In genomic region chr17:81405382-81406005, GRCh38 we compare ENCODE assay signal across 13 cellular contexts. TPM values are rescaled to one million over a fixed set of nuclear protein-coding genes. Genes with fewer than 3 reads are reported as not detected.
DNase-seq lines count a peak whose midpoint lies in the region; ATAC-seq, FAIRE-seq and TF ChIP-seq lines count a peak whose summit lies in the region.
"Had no signal": no experiment of that assay in that cellular context is flagged by ENCODE, and none has a peak within 500 bp of the region (broad histone marks: within the 10 kb centered on the region; RNA-seq: fewer than 3 reads in every experiment).

No MANE protein-coding gene starts in this region.

- H2BK5ac ChIP-seq in mesendoderm (ENCODE audit: low read length): no peak overlapping the region

- no peak overlapping the region for H3K4ac ChIP-seq in mesendoderm (ENCODE audit: low read depth, low read length)

- ATAC-seq in HG02610 (IDR thresholded peaks at IDR 0.05; ENCODE audit: unreplicated experiment): no peak
- no peak for ATAC-seq in HG03521 (IDR thresholded peaks at IDR 0.05; ENCODE audit: unreplicated experiment)

- H3K79me2 ChIP-seq in Loucy (ENCODE audit: insufficient read depth, low read length) (peaks cover 100% of the 10 kb centered on the region), endothelial cell of umbilical vein (ENCODE audit: control insufficient read depth, insufficient read depth, low read length) (peaks cover 12% of the 10 kb centered on the region), mesendoderm (ENCODE audit: control insufficient read depth, insufficient read depth, low read length) (peaks cover 5% of the 10 kb centered on the region)

- H3K4me1 ChIP-seq in Loucy (ENCODE audit: insufficient read depth, low read length, poor library complexity, severe bottlenecking): peaks cover 21% of the 10 kb centered on the region
- peaks cover 13% of the 10 kb centered on the region for H3K4me1 ChIP-seq in endothelial cell of umbilical vein (ENCODE audit: control insufficient read depth, extremely low read depth, insufficient read depth, low read length)
- peaks cover 9% of the 10 kb centered on the region for H3K4me1 ChIP-seq in mesendoderm (ENCODE audit: control insufficient read depth, low read depth, low read length)

- CTCF ChIA-PET in endothelial cell of umbilical vein (lab: Charles Lee): interaction anchor here (0.9 to 1.4 kb wide), 4 partner anchors 14 to 79 kb away, joined by 3 to 8 read pairs (median 3); no protein-coding TSS in a partner anchor

- no TSS peak for BruUV-seq in endothelial cell of umbilical vein (replicated peaks; lab: Mats Ljungman, UMichigan)

- no peak overlapping the region for H3K23ac ChIP-seq in mesendoderm (ENCODE audit: low read length)

- H3K9ac ChIP-seq in Loucy (ENCODE audit: low read depth, low read length, poor library complexity, severe bottlenecking) (no peak overlapping the region), endothelial cell of umbilical vein (replicated peaks; ENCODE audit: extremely low read depth, insufficient read depth, low read length) (no peak overlapping the region), mesendoderm (ENCODE audit: low read length) (no peak overlapping the region)

- H2AFZ ChIP-seq in Loucy (ENCODE audit: low read length) (no peak overlapping the region), endothelial cell of umbilical vein (ENCODE audit: low read depth, low read length) (no peak overlapping the region)

- H3K9me3 ChIP-seq in Loucy (ENCODE audit: insufficient read depth, low read depth, low read length) (no peaks in the 10 kb centered on the region), endothelial cell of umbilical vein (replicated peaks; ENCODE audit: control insufficient read depth, insufficient read depth, low read length) (no peaks in the 10 kb centered on the region)
- H3K9me3 ChIP-seq: Caco-2 had no signal

- H4K5ac ChIP-seq in mesendoderm (ENCODE audit: low read length): no peak overlapping the region

- no peaks in the 10 kb centered on the region for H3K9me2 ChIP-seq in Loucy (replicated peaks; ENCODE audit: low read depth, low read length)

- no peaks in the 10 kb centered on the region for H3F3A ChIP-seq in Loucy (ENCODE audit: low read depth)

- H3K36me3 ChIP-seq in Loucy (ENCODE audit: insufficient read depth, low read length) (no peaks in the 10 kb centered on the region; the same call in 1 of the 2 replicates), endothelial cell of umbilical vein (ENCODE audit: control insufficient read depth in 2 of 2, extremely low read depth in 1 of 2, insufficient read depth in 2 of 2, low read length in 2 of 2) (no peaks in the 10 kb centered on the region), mesendoderm (ENCODE audit: control insufficient read depth, insufficient read depth, low read length) (no peaks in the 10 kb centered on the region)

- peak overlapping the region; percentile 79 for H3K4me2 ChIP-seq in Loucy (ENCODE audit: low read depth, low read length, poor library complexity, severe bottlenecking)
- H3K4me2 ChIP-seq in endothelial cell of umbilical vein (ENCODE audit: insufficient read depth, low read length): no peak overlapping the region
- no peak overlapping the region for H3K4me2 ChIP-seq in mesendoderm (ENCODE audit: low read length)

- no peak overlapping the region for H2AK5ac ChIP-seq in mesendoderm (ENCODE audit: low read length)

- no peaks in the 10 kb centered on the region for H3K9me1 ChIP-seq in endothelial cell of umbilical vein (replicated peaks; ENCODE audit: control insufficient read depth, extremely low read depth, insufficient read depth, low read length)

- H3K27me3 ChIP-seq in Loucy (ENCODE audit: insufficient read depth, low read length, poor library complexity, severe bottlenecking): no peaks in the 10 kb centered on the region
- no peaks in the 10 kb centered on the region for H3K27me3 ChIP-seq in endothelial cell of umbilical vein (ENCODE audit: control insufficient read depth in 2 of 2, insufficient read depth in 2 of 2, low read length in 2 of 2)
- H3K27me3 ChIP-seq in mesendoderm (ENCODE audit: insufficient read depth, low read length, poor library complexity): no peaks in the 10 kb centered on the region

- no peak overlapping the region for H2BK120ac ChIP-seq in mesendoderm (ENCODE audit: low read depth, low read length)

- dilution Hi-C loops in endothelial cell of umbilical vein (cut with MboI; ENCODE audit: extremely low pct_ligation_motif_present, low sequenced_read_pairs): no loop called here

- no peak for TF ChIP-seq POLR2A in endothelial cell of umbilical vein (IDR thresholded peaks at IDR 0.05; ENCODE audit: low read depth, low read length)

- POLR2A ChIA-PET in endothelial cell of umbilical vein (lab: Charles Lee): interaction anchor here (1.4 kb wide), 1 partner anchor 11 kb away, joined by 3 read pairs; the partner anchor contains the start of gene BAHCC1

- H3K4me3 ChIP-seq in Loucy (ENCODE audit: low read length, poor library complexity, severe bottlenecking) (peak overlapping the region; percentile 7), endothelial cell of umbilical vein (replicated peaks in 1 of 3; ENCODE audit: insufficient read depth in 1 of 3, low read depth in 1 of 3, low read length in 3 of 3) (no peak overlapping the region), mesendoderm (ENCODE audit: low read length) (no peak overlapping the region)

- H2BK15ac ChIP-seq in mesendoderm (replicated peaks; ENCODE audit: low read depth): no peak overlapping the region

- intact Hi-C loops in endothelial cell of umbilical vein (cut with micrococcal nuclease): no loop called here

- no peak for TF ChIP-seq CTCF in Loucy (conservative IDR thresholded peaks at IDR 0.05; ENCODE audit: low read length)
- TF ChIP-seq CTCF in endothelial cell of umbilical vein (IDR thresholded peaks at IDR 0.05; ENCODE audit: extremely low read depth in 1 of 2, insufficient read depth in 1 of 2, low read depth in 1 of 2, low read length in 2 of 2): no peak

- H3K27ac ChIP-seq in endothelial cell of umbilical vein (ENCODE audit: insufficient read depth, low read depth, low read length) (no peak overlapping the region), mesendoderm (ENCODE audit: low read depth, low read length) (no peak overlapping the region)

- DNase-seq in endothelial cell of umbilical vein (ENCODE audit: low read depth, low spot score) (peak; percentile 25), mesendoderm (no peak), stromal cell of bone marrow (ENCODE audit: low read depth) (peak; percentile 60), pons (ENCODE audit: low spot score) (no peak)
- no peak for DNase-seq in activated naive CD4-positive, alpha-beta T cell treated with Interleukin-2 at 50 U/mL for 16 hours
- DNase-seq: activated CD4-positive, alpha-beta T cell treated with anti-CD3 and anti-CD28 coated beads for 1 hour; activated gamma-delta T cell; Caco-2; kidney glomerular epithelial cell had no signal

- no peak overlapping the region for H4K8ac ChIP-seq in mesendoderm (ENCODE audit: low read depth, low read length)

- peaks cover 60% of the 10 kb centered on the region for H4K20me1 ChIP-seq in Loucy (ENCODE audit: insufficient read depth, low read length, poor library complexity, severe bottlenecking)
- no peaks in the 10 kb centered on the region for H4K20me1 ChIP-seq in endothelial cell of umbilical vein (replicated peaks; ENCODE audit: control insufficient read depth, extremely low read depth, insufficient read depth, low read length)

- no peak overlapping the region for H3K18ac ChIP-seq in mesendoderm (ENCODE audit: low read length)

- H3K79me1 ChIP-seq in mesendoderm (ENCODE audit: low read length): peaks cover 5% of the 10 kb centered on the region

- no peak for FAIRE-seq in endothelial cell of umbilical vein (lab: Jason Lieb, UNC)
- FAIRE-seq: GM12891 had no signal

- H3K56ac ChIP-seq in mesendoderm (ENCODE audit: low read length): peak overlapping the region; percentile 39

- no CpG with 5 or more reads among the region's 8 CpGs for WGBS in mesendoderm (ENCODE audit: extremely low coverage, insufficient coverage, low lambda C conversion rate)

TF ChIP-seq in endothelial cell of umbilical vein, 7 proteins besides CTCF, POLR2A, EP300 and RAD21:
- no peak for TF ChIP-seq FOS (IDR thresholded peaks at IDR 0.05; ENCODE audit: borderline replicate concordance, insufficient read depth, low read length)
- TF ChIP-seq POLR2AphosphoS5 (IDR thresholded peaks at IDR 0.05; ENCODE audit: insufficient read depth, low read depth, low read length): no peak

RNA-seq across cellular contexts. Expression of gene BAHCC1, which starts 10.2 kb away (rescaled TPM):
- total RNA-seq in endothelial cell of umbilical vein: 10.3 and 11.6 TPM in 2 replicates
- 4.7 and 7.1 TPM in 2 replicates for polyA plus RNA-seq in endothelial cell of umbilical vein
- 3.4 and 5.1 TPM in 2 replicates for polyA plus RNA-seq in endothelial cell of umbilical vein (2011; cell fraction: cytosol; rRNA removed)
- polyA plus RNA-seq in endothelial cell of umbilical vein (2011; cell fraction: nucleus; rRNA removed): 15.2 and 19.3 TPM in 2 replicates
- 3.5 and 3.7 TPM in 2 replicates for polyA plus RNA-seq in endothelial cell of umbilical vein (2012)
- polyA minus RNA-seq in endothelial cell of umbilical vein: 7.4 and 14.0 TPM in 2 replicates
- 8.7 TPM for polyA minus RNA-seq in endothelial cell of umbilical vein (2011; cell fraction: cytosol; rRNA and poly(A)+ RNA removed)
- polyA minus RNA-seq in endothelial cell of umbilical vein (2011; cell fraction: nucleus; rRNA and poly(A)+ RNA removed): 3.3 and 10.0 TPM in 2 replicates
- 1.6 TPM for polyA plus RNA-seq in mesendoderm (2013, experiment 1 of 2)
- polyA plus RNA-seq in mesendoderm (2013, experiment 2 of 2): 2.1 TPM

Comparison
In these comparisons a context has a peak if more than half of its experiments do, and no peak if none do; other contexts are left out.
1. DNase-seq: peak in endothelial cell of umbilical vein (single experiment) and stromal cell of bone marrow (single experiment); none in mesendoderm (single experiment), pons (single experiment) and activated naive CD4-positive, alpha-beta T cell treated with Interleukin-2 at 50 U/mL for 16 hours (single experiment).